In the genomic region with DNA sequence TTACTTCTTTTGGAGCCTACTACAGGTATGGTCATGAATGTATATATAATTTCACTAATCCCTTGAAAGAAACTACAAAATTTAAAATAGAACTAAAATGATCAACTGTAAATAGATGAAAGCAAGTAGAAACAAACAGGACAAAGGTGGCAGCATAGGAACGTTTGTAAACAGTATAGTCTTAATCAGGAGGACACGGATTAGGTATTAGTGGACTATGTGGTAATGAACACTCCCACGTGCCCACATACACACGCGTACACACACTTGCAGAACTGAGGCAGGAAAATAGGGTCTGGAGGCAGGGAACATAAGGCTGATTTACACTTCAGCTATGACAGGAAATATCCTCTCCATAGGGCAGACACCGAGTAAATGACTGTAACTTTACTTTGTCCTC, we compare ENCODE assay signal across 20 cellular contexts.
DNase-seq lines count a peak whose midpoint lies in the region; ATAC-seq, FAIRE-seq and TF ChIP-seq lines count a peak whose summit lies in the region.
"Had no signal": no experiment of that assay in that cellular context is flagged by ENCODE, and none has a peak within 500 bp of the region (broad histone marks: within the 10 kb centered on the region; RNA-seq: fewer than 3 reads in every experiment).

No MANE protein-coding gene starts in this region.

- no peak for TF ChIP-seq CTCF in right lobe of liver (IDR thresholded peaks at IDR 0.05)
- no peak for TF ChIP-seq CTCF in HepG2 (CRISPR knock-in tag; IDR thresholded peaks at IDR 0.05)

- H3K4me3 ChIP-seq in right lobe of liver (no peak overlapping the region), HepG2 (replicated peaks in 1 of 3; ENCODE audit: insufficient read depth in 1 of 3, low read depth in 2 of 3, low read length in 3 of 3) (no peak overlapping the region)
- H3K4me3 ChIP-seq: BLaER1 treated with 17β-estradiol and CSF1 and Interleukin-3, amounts not matched to agents 10 nM and 100 nM; GM23248 had no signal

- FAIRE-seq in HepG2 (lab: Jason Lieb, UNC): no peak
- FAIRE-seq: D721Med, GM19239, H54 had no signal

- CTCF ChIA-PET in HepG2 (lab: Yijun Ruan, JAX; ENCODE audit: low intra/inter-chr PET ratio, low total read pairs): no interaction called here

- H3K27ac ChIP-seq in right lobe of liver (no peak overlapping the region), HepG2 (ENCODE audit: extremely low read length, insufficient read depth, low read length) (no peak overlapping the region)
- H3K27ac ChIP-seq: BLaER1 treated with 17β-estradiol and CSF1 and Interleukin-3, amounts not matched to agents 10 nM and 100 nM; GM23248 had no signal

- no peak for TF ChIP-seq EP300 in HepG2 (IDR thresholded peaks at IDR 0.05; ENCODE audit: low read depth in 2 of 2, low read length in 2 of 2)
- no peak for TF ChIP-seq EP300 in HepG2 (CRISPR knock-in tag; IDR thresholded peaks at IDR 0.05; ENCODE audit: borderline replicate concordance)

- no peak overlapping the region for H3K4me2 ChIP-seq in HepG2 (ENCODE audit: low read depth, low read length)
- H3K4me2 ChIP-seq: BLaER1 treated with 17β-estradiol and CSF1 and Interleukin-3, amounts not matched to agents 10 nM and 100 nM had no signal

- BruUV-seq in HepG2 (replicated peaks; lab: Mats Ljungman, UMichigan): no TSS peak

- no peaks in the 10 kb centered on the region for H4K20me1 ChIP-seq in HepG2 (ENCODE audit: insufficient read depth, low read length)
- H4K20me1 ChIP-seq: BLaER1 treated with 17β-estradiol and CSF1 and Interleukin-3, amounts not matched to agents 10 nM and 100 nM had no signal

- H3K9me3 ChIP-seq in right lobe of liver (no peaks in the 10 kb centered on the region), HepG2 (ENCODE audit: low read length) (peaks cover 76% of the 10 kb centered on the region)
- H3K9me3 ChIP-seq: BLaER1 treated with 17β-estradiol and CSF1 and Interleukin-3, amounts not matched to agents 10 nM and 100 nM had no signal

- H3K27me3 ChIP-seq in right lobe of liver (no peaks in the 10 kb centered on the region), HepG2 (ENCODE audit: control insufficient read depth in 1 of 2, insufficient read depth in 2 of 2, low read length in 2 of 2) (no peaks in the 10 kb centered on the region)
- H3K27me3 ChIP-seq: BLaER1 treated with 17β-estradiol and CSF1 and Interleukin-3, amounts not matched to agents 10 nM and 100 nM had no signal

- no peak overlapping the region for H3K9ac ChIP-seq in HepG2 (ENCODE audit: insufficient read depth, low read depth, low read length)
- H3K9ac ChIP-seq: BLaER1 treated with 17β-estradiol and CSF1 and Interleukin-3, amounts not matched to agents 10 nM and 100 nM; GM23248 had no signal

- H3K9me3 Mint-ChIP-seq in activated naive CD4-positive, alpha-beta T cell treated with anti-CD3 and anti-CD28 coated beads, Interleukin-2, amount 50 U/mL, for 72 hours: no peaks in the 10 kb centered on the region

- no peak overlapping the region for H2AFZ ChIP-seq in HepG2 (ENCODE audit: low read length)
- H2AFZ ChIP-seq: GM23248 had no signal

- H3K4me1 ChIP-seq in right lobe of liver: no peaks in the 10 kb centered on the region
- H3K4me1 ChIP-seq in HepG2 (ENCODE audit: insufficient read depth, low read length): no peaks in the 10 kb centered on the region
- H3K4me1 ChIP-seq: BLaER1 treated with 17β-estradiol and CSF1 and Interleukin-3, amounts not matched to agents 10 nM and 100 nM had no signal

- 45% methylated on average over 5 of the region's 6 CpGs for WGBS in right lobe of liver (ENCODE audit: insufficient coverage, low coverage, low lambda C conversion rate, missing lambda C conversion rate)
- 60% methylated on average over 6 of the region's 6 CpGs for WGBS in HepG2 (ENCODE audit: low lambda C conversion rate)

- intact Hi-C loops in right lobe of liver (cut with DNase I): no loop called here
- intact Hi-C loops in HepG2 (cut with micrococcal nuclease; ENCODE audit: unreplicated experiment): no loop called here

- TF ChIP-seq RAD21 in HepG2 (CRISPR knock-in tag; IDR thresholded peaks at IDR 0.05): no peak

- H3K36me3 ChIP-seq in right lobe of liver (no peaks in the 10 kb centered on the region), HepG2 (replicated peaks in 1 of 2; ENCODE audit: control insufficient read depth in 1 of 2, insufficient read depth in 2 of 2, low read length in 2 of 2) (no peaks in the 10 kb centered on the region)
- H3K36me3 ChIP-seq: BLaER1 treated with 17β-estradiol and CSF1 and Interleukin-3, amounts not matched to agents 10 nM and 100 nM had no signal

- no peaks in the 10 kb centered on the region for H3K36me3 Mint-ChIP-seq in activated naive CD4-positive, alpha-beta T cell treated with anti-CD3 and anti-CD28 coated beads, Interleukin-2, amount 50 U/mL, for 72 hours
- H3K36me3 Mint-ChIP-seq: CD4-positive, CD25-positive, alpha-beta regulatory T cell; CD8-positive, alpha-beta memory T cell had no signal

- no peaks in the 10 kb centered on the region for H3K79me2 ChIP-seq in HepG2 (ENCODE audit: insufficient read depth, low read length)

- DNase-seq in right lobe of liver (no peak), HepG2 (ENCODE audit: low spot score) (no peak), HT1080 (ENCODE audit: low read depth) (peak; percentile 1), SK-MEL-5 (ENCODE audit: low read depth, low spot score) (peak; percentile 26), NCI-H524 treated with DMSO at 0.1 percent for 48 hours (lab: John Stamatoyannopoulos, UW) (no peak), retina (no peak)
- no peak for DNase-seq in activated naive CD4-positive, alpha-beta T cell treated with anti-CD3 and anti-CD28 coated beads, Interleukin-2, amount 50 U/mL, for 72 hours (ENCODE audit: low spot score in 2 of 2)
- DNase-seq: CD4-positive, CD25-positive, alpha-beta regulatory T cell; CD8-positive, alpha-beta memory T cell; COR-L47; GF-D8; GM23248; HCEC 1CT; KG1 had no signal

- POLR2A ChIA-PET in HepG2 (lab: Yijun Ruan, JAX): no interaction called here

- in situ Hi-C loops in HepG2 (cut with HindIII; ENCODE audit: extremely low pct_ligation_motif_present, low pct_unique_long_range_greater_than_20kb) (no loop called here), SK-MEL-5 (cut with HindIII; ENCODE audit: low pct_unique_long_range_greater_than_20kb, low sequenced_read_pairs) (no loop called here)

- peak; percentile 27 to 80 (median 65) for ATAC-seq in right lobe of liver
- no peak for ATAC-seq in HepG2
- ATAC-seq in activated naive CD4-positive, alpha-beta T cell treated with anti-CD3 and anti-CD28 coated beads, Interleukin-2, amount 50 U/mL, for 72 hours: no peak
- no peak for ATAC-seq in GM18502 (IDR thresholded peaks at IDR 0.05; ENCODE audit: poor library complexity, unreplicated experiment)

- no peak for TF ChIP-seq POLR2A in right lobe of liver (IDR thresholded peaks at IDR 0.05)
- no peak for TF ChIP-seq POLR2A in HepG2 (IDR thresholded peaks at IDR 0.05; ENCODE audit: insufficient read depth in 1 of 2, low read depth in 2 of 2, low read length in 2 of 2)

- H3K27ac Mint-ChIP-seq in activated naive CD4-positive, alpha-beta T cell treated with anti-CD3 and anti-CD28 coated beads, Interleukin-2, amount 50 U/mL, for 72 hours: no peak overlapping the region
- H3K27ac Mint-ChIP-seq: B cell; CD4-positive, CD25-positive, alpha-beta regulatory T cell; CD8-positive, alpha-beta memory T cell had no signal

TF ChIP-seq in HepG2, 621 proteins besides CTCF, POLR2A, EP300 and RAD21 (continues in another document):
- TF ChIP-seq, protein P1, sequence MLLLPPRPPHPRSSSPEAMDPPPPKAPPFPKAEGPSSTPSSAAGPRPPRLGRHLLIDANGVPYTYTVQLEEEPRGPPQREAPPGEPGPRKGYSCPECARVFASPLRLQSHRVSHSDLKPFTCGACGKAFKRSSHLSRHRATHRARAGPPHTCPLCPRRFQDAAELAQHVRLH (CRISPR knock-in tag; IDR thresholded peaks at IDR 0.05; ENCODE audit: borderline replicate concordance, low read depth): no peak
- TF ChIP-seq MEIS1 (CRISPR knock-in tag; IDR thresholded peaks at IDR 0.05; ENCODE audit: borderline replicate concordance) (no peak), ZNF562 (CRISPR knock-in tag; IDR thresholded peaks at IDR 0.05; ENCODE audit: borderline replicate concordance) (no peak), JUND (CRISPR knock-in tag; IDR thresholded peaks at IDR 0.05) (no peak), ARHGAP35 (CRISPR knock-in tag; IDR thresholded peaks at IDR 0.05; ENCODE audit: borderline replicate concordance) (no peak), MYC (CRISPR knock-in tag; IDR thresholded peaks at IDR 0.05; ENCODE audit: borderline replicate concordance) (no peak)

Comparison
In these comparisons a context has a peak if more than half of its experiments do, and no peak if none do; other contexts are left out.
1. ATAC-seq: peak in right lobe of liver (4 of 4); none in HepG2 (single experiment), activated naive CD4-positive, alpha-beta T cell treated with anti-CD3 and anti-CD28 coated beads, Interleukin-2, amount 50 U/mL, for 72 hours (0 of 2) and GM18502 (single experiment).
2. DNase-seq: peak in HT1080 (single experiment) and SK-MEL-5 (single experiment); none in right lobe of liver (0 of 3), HepG2 (single experiment), activated naive CD4-positive, alpha-beta T cell treated with anti-CD3 and anti-CD28 coated beads, Interleukin-2, amount 50 U/mL, for 72 hours (0 of 2), NCI-H524 treated with DMSO at 0.1 percent for 48 hours (single experiment) and retina (single experiment).